ENCODE assay signal across 24 cellular contexts in the genomic region with DNA sequence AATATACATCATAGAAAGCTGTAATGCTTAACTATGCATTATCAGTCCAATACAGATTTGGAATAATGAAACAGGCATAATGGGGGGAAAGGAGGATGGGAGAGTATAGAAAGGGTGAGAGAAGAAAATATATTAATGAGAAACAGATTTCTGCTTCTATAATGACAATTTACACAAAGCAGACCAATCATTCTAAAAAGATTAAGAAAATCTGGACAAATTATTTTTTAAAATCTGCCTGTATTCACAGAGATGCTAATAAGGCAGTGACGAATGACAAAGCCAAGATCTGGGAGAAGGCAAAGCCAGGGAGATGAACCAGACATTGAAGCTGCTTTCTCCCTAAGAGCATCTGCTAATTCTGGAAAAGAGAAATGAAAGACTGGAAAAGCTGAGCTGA.
"Had no signal": no experiment of that assay in that cellular context is flagged by ENCODE, and none has a peak within 500 bp of the region (broad histone marks: within the 10 kb centered on the region; RNA-seq: fewer than 3 reads in every experiment).

No MANE protein-coding gene starts in this region.

- DNase-seq: colonic mucosa; cortex of kidney; effector CD8-positive, alpha-beta T cell; effector memory CD8-positive, alpha-beta T cell; endodermal cell; erythroblast; esophagus squamous epithelium; foreskin fibroblast; foreskin melanocyte; gastrocnemius medialis; glutamatergic neuron; head of caudate nucleus; heart right ventricle; hippocampal formation; left cardiac atrium; left lung; left ventricle myocardium superior; lower lobe of right lung; mesenchymal stem cell; mucosa of descending colon had no signal

- H3K9me3 ChIP-seq: colonic mucosa, esophagus squamous epithelium, gastrocnemius medialis, heart right ventricle, left lung, lower lobe of right lung, mucosa of descending colon had no signal

- H3K4me1 Mint-ChIP-seq: mesothelial cell of epicardium had no signal

- H3K27ac Mint-ChIP-seq: dendritic cell treated with granulocyte-macrophage colony-stimulating factor and Interleukin-4, amounts not matched to agents 40 ng/mL and 50 ng/mL, for 4 days; effector memory CD8-positive, alpha-beta T cell; endodermal cell; mesothelial cell of epicardium had no signal

- H3K4me1 ChIP-seq: colonic mucosa, esophagus squamous epithelium, gastrocnemius medialis, heart right ventricle, left lung, lower lobe of right lung had no signal

- H3K27me3 Mint-ChIP-seq: dendritic cell treated with granulocyte-macrophage colony-stimulating factor and Interleukin-4, amounts not matched to agents 40 ng/mL and 50 ng/mL, for 4 days had no signal

- ATAC-seq: effector memory CD8-positive, alpha-beta T cell; esophagus mucosa; gastrocnemius medialis; heart right ventricle; left cardiac atrium; left lung; left ventricle myocardium superior; lower lobe of right lung; mucosa of descending colon had no signal

- H3K4me3 ChIP-seq: colonic mucosa, esophagus squamous epithelium, gastrocnemius medialis, heart right ventricle, left lung, lower lobe of right lung, mucosa of descending colon had no signal

- H3K9me3 Mint-ChIP-seq: dendritic cell treated with granulocyte-macrophage colony-stimulating factor and Interleukin-4, amounts not matched to agents 40 ng/mL and 50 ng/mL, for 4 days; endodermal cell; mesothelial cell of epicardium had no signal

- H3K36me3 Mint-ChIP-seq: mesothelial cell of epicardium had no signal

- H3K27me3 ChIP-seq: colonic mucosa, esophagus squamous epithelium, gastrocnemius medialis, heart right ventricle, left lung had no signal

- H3K27ac ChIP-seq: colonic mucosa, epithelial cell of prostate, esophagus squamous epithelium, gastrocnemius medialis, heart right ventricle, left lung, lower lobe of right lung had no signal

- H3K36me3 ChIP-seq: colonic mucosa, esophagus squamous epithelium, gastrocnemius medialis, heart right ventricle, left lung, lower lobe of right lung had no signal

- H3K4me3 Mint-ChIP-seq: dendritic cell treated with granulocyte-macrophage colony-stimulating factor and Interleukin-4, amounts not matched to agents 40 ng/mL and 50 ng/mL, for 4 days; effector memory CD8-positive, alpha-beta T cell; endodermal cell; mesothelial cell of epicardium had no signal
